Comparison of ENCODE assay signal across 8 cellular contexts in the genomic region with DNA sequence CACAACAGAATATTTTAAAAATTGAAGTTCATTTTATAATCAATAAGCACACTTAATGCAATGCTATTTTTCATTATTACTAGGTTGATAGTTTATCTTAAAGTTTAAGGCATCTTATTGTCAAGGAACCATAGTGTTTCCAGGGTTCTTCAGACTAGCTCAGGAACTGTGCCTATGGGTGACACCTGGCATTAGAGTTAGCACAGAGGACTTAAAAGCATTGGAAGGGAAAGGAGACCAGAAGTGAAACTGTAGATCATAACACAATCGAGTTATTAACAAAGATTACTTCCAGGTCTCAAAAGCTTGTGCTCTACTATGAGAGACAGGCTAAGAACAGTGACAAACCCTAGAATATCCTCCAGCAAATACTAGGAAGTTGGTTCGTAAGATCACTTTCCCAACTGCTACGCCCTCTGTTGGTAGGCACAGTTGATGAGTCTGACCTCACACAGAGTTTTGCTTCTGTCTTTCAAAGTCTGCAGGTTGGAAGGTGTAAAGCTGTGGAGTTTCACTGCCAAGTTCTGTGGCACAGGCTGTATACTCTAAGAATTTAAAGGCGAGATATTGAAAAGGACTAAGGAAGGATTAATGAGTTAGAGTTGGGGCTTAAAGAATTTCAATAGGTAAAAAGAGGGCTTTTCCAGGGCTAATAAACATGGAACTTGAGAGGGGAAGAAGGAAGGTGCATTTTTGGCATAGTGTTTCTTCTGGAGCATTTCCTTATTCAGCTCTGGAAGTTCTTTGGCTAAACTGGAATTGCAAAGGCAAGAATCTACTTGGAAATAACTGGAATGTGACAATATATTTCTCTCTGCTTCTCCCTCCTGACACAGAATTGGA.
DNase-seq lines count a peak whose midpoint lies in the region; ATAC-seq and TF ChIP-seq lines count a peak whose summit lies in the region.

No MANE protein-coding gene starts in this region.

- H3K27ac ChIP-seq in esophagus squamous epithelium, result peak overlapping the region; percentile 37 to 74 (median 56)

- no peaks in the 10 kb centered on the region for H3K36me3 ChIP-seq in esophagus squamous epithelium

- H3K27ac Mint-ChIP-seq in neural crest cell (ENCODE audit: unreplicated experiment), result no peak overlapping the region

- H3K9me3 Mint-ChIP-seq in neural crest cell, result no peaks in the 10 kb centered on the region

- peak; percentile 47 for DNase-seq in AG08395 (ENCODE audit: low spot score)
- peak; percentile 73 for DNase-seq in MV-4-11 (lab: John Stamatoyannopoulos, UW)
- peak; percentile 34 for DNase-seq in SKM-1 (lab: John Stamatoyannopoulos, UW; ENCODE audit: unreplicated experiment)
- no peak for DNase-seq in esophagus squamous epithelium (lab: John Stamatoyannopoulos, UW)
- DNase-seq in neural crest cell (ENCODE audit: low read depth, low spot score), result peak; percentile 51
- DNase-seq in cortex of kidney (lab: John Stamatoyannopoulos, UW), result no peak

- WGBS in esophagus squamous epithelium, 2 donors, result 8 to 11% methylated on average over 4 of the region's 4 CpGs

- H3K4me1 Mint-ChIP-seq in neural crest cell, result peaks cover 11% of the 10 kb centered on the region

- TF ChIP-seq CTCF in GM12873 (IDR thresholded peaks at IDR 0.05; ENCODE audit: insufficient read depth, low read depth, low read length, missing control alignments) (peak; percentile 86), esophagus squamous epithelium (IDR thresholded peaks at IDR 0.05) (peak in 5 of 6 experiments; percentile 61 to 90 (median 83)), neural crest cell (conservative IDR thresholded peaks at IDR 0.05) (peak; percentile 77)

- no peak overlapping the region for H3K4me3 Mint-ChIP-seq in neural crest cell

- no peaks in the 10 kb centered on the region for H3K9me3 ChIP-seq in esophagus squamous epithelium

- intact Hi-C loops in esophagus squamous epithelium (cut with DNase I), result loop anchor here (10.0 kb wide), 1 partner anchor 530 kb away; a partner anchor contains a TSS

- ATAC-seq in HG02623 (IDR thresholded peaks at IDR 0.05; ENCODE audit: unreplicated experiment), result peak; percentile 85

- H3K36me3 Mint-ChIP-seq in neural crest cell (ENCODE audit: low read depth), result no peaks in the 10 kb centered on the region

- no peaks in the 10 kb centered on the region for H3K27me3 Mint-ChIP-seq in neural crest cell (ENCODE audit: low read depth)

- no peak for TF ChIP-seq POLR2A in esophagus squamous epithelium (IDR thresholded peaks at IDR 0.05)

- H3K4me1 ChIP-seq in esophagus squamous epithelium, result peaks cover 0 to 42% (median 17%) of the 10 kb centered on the region in 3 donors

- H3K4me3 ChIP-seq in esophagus squamous epithelium, result no peak overlapping the region

- H3K27me3 ChIP-seq in esophagus squamous epithelium, result no peaks in the 10 kb centered on the region

Comparison
In these comparisons a context has a peak if more than half of its experiments do, and no peak if none do; other contexts are left out.
1. DNase-seq: peak in AG08395 (single experiment), MV-4-11 (single experiment), SKM-1 (single experiment) and neural crest cell (single experiment); none in esophagus squamous epithelium (single experiment) and cortex of kidney (single experiment).
2. Peak in every context shown above with its lines, with median percentiles within 50 percentile points of each other: CTCF ChIP-seq.